ENCODE assay signal across 11 cellular contexts in the genomic region with DNA sequence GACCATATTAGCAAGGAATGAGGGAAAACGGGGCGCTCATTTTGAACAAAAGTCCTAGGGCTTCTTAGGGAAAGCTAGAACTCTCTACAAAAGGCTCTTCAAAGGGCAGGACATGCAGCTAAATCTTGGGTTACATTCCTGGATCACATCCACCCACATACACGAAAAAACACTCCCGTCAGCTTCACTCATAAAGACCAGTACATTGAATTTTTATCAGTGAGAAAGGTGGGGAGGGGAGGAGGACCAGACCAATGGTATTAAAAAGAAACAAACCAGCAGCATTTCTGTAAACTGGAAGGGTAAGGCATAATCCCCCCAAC.
"Had no signal": no experiment of that assay in that cellular context is flagged by ENCODE, and none has a peak within 500 bp of the region (broad histone marks: within the 10 kb centered on the region; RNA-seq: fewer than 3 reads in every experiment).

No MANE protein-coding gene starts in this region.

- H3K9me3 ChIP-seq: gastroesophageal sphincter, thoracic aorta had no signal

- DNase-seq: activated CD4-positive, alpha-beta T cell treated with anti-CD3 and anti-CD28 coated beads, Interleukin-2, amount 10 ng/mL, durations not matched to agents 7 days and 5 days; activated CD4-positive, CD25-positive, alpha-beta regulatory T cell; activated gamma-delta T cell treated with Interleukin-2 at 50 U/mL for 16 hours; activated naive CD8-positive, alpha-beta T cell treated with anti-CD3 and anti-CD28 coated beads for 36 hours; naive thymus-derived CD8-positive, alpha-beta T cell; sigmoid colon had no signal

- H3K27me3 ChIP-seq: gastroesophageal sphincter, sigmoid colon had no signal

- H3K27ac ChIP-seq: gastroesophageal sphincter, parathyroid adenoma, sigmoid colon, thoracic aorta had no signal

- H3K36me3 ChIP-seq: gastroesophageal sphincter, sigmoid colon, thoracic aorta had no signal

- H3K4me1 ChIP-seq: parathyroid adenoma had no signal

- H3K79me2 ChIP-seq: parathyroid adenoma had no signal

- H3K4me3 ChIP-seq: gastroesophageal sphincter, sigmoid colon, thoracic aorta had no signal

- ATAC-seq: gastroesophageal sphincter; left lobe of liver; naive thymus-derived CD8-positive, alpha-beta T cell; stimulated activated effector memory CD8-positive, alpha-beta T cell treated with anti-CD3 and anti-CD28 coated beads, Interleukin-12 subunit alpha, Interleukin-12 subunit beta, amount 100 ng/mL, for 72 hours had no signal
